In the genomic region with DNA sequence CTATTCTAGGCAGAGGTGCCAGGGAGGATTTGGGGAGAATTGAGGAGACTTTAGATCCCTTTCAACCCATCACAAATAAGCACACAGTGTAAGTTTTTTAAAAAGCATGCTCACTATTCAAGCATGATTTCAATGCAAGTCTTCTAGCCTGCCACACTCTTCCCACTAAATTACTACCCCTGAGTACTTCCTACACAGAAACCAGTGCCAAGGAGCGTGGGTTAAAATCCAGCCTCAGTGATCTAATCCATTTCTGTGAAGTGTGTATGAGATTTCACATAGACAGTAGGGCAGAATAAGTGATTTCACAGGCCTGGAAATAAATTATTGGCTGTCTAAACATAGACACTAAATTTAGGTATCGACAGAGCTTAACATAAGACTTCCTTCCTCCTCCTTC, we compare ENCODE assay signal across 22 cellular contexts.
"Had no signal": no experiment of that assay in that cellular context is flagged by ENCODE, and none has a peak within 500 bp of the region (broad histone marks: within the 10 kb centered on the region; RNA-seq: fewer than 3 reads in every experiment).

No MANE protein-coding gene starts in this region.

- H3K36me3 ChIP-seq: MG63 had no signal

- H3K27ac Mint-ChIP-seq: activated B cell treated with CpG ODN at 0.5 μM for 24 hours; activated CD4-positive, alpha-beta memory T cell treated with anti-CD3 and anti-CD28 coated beads for 36 hours; activated CD4-positive, alpha-beta T cell treated with anti-CD3 and anti-CD28 coated beads, Interleukin-2, amount 10 ng/mL, durations not matched to agents 7 days and 5 days; activated naive CD4-positive, alpha-beta T cell treated with anti-CD3 and anti-CD28 coated beads, Interleukin-2, amount 10 ng/mL, durations not matched to agents 7 days and 5 days; activated naive CD8-positive, alpha-beta T cell treated with anti-CD3 and anti-CD28 coated beads for 36 hours; T-helper 1 cell treated with Interleukin-12 subunit alpha and Interleukin-12 subunit beta and Interleukin-4 antibody, amounts not matched to agents 30 μg/mL and 1 μg/mL, for 36 hours had no signal

- H3K36me3 Mint-ChIP-seq: activated CD4-positive, alpha-beta memory T cell treated with anti-CD3 and anti-CD28 coated beads for 36 hours; activated naive CD4-positive, alpha-beta T cell treated with anti-CD3 and anti-CD28 coated beads, Interleukin-2, amount 10 ng/mL, durations not matched to agents 7 days and 5 days had no signal

- H3K27me3 ChIP-seq: MG63 had no signal

- H3K9me3 Mint-ChIP-seq: activated B cell treated with CpG ODN at 0.5 μM for 24 hours; activated CD4-positive, alpha-beta memory T cell treated with anti-CD3 and anti-CD28 coated beads for 36 hours; activated CD4-positive, alpha-beta T cell treated with anti-CD3 and anti-CD28 coated beads, Interleukin-2, amount 10 ng/mL, durations not matched to agents 7 days and 5 days; activated naive CD4-positive, alpha-beta T cell treated with anti-CD3 and anti-CD28 coated beads, Interleukin-2, amount 10 ng/mL, durations not matched to agents 7 days and 5 days had no signal

- H3K9me3 ChIP-seq: MG63 had no signal

- ATAC-seq: activated T-helper 17 cell treated with anti-CD3 and anti-CD28 coated beads, Interleukin-2, amount 50 U/mL, for 72 hours had no signal

- FAIRE-seq: RCC 7860 had no signal

- H3K4me3 Mint-ChIP-seq: activated B cell treated with CpG ODN at 0.5 μM for 24 hours; activated CD4-positive, alpha-beta memory T cell treated with anti-CD3 and anti-CD28 coated beads for 36 hours; activated CD4-positive, alpha-beta T cell treated with anti-CD3 and anti-CD28 coated beads, Interleukin-2, amount 10 ng/mL, durations not matched to agents 7 days and 5 days; activated naive CD4-positive, alpha-beta T cell treated with anti-CD3 and anti-CD28 coated beads, Interleukin-2, amount 10 ng/mL, durations not matched to agents 7 days and 5 days; activated naive CD8-positive, alpha-beta T cell treated with anti-CD3 and anti-CD28 coated beads for 36 hours; activated T-helper 17 cell treated with anti-CD3 and anti-CD28 coated beads, Interleukin-2, amount 50 U/mL, for 72 hours; T-helper 1 cell treated with Interleukin-12 subunit alpha and Interleukin-12 subunit beta and Interleukin-4 antibody, amounts not matched to agents 30 μg/mL and 1 μg/mL, for 36 hours had no signal

- DNase-seq: activated B cell treated with CpG ODN at 0.5 μM for 24 hours; activated CD4-positive, alpha-beta memory T cell treated with anti-CD3 and anti-CD28 coated beads for 36 hours; activated CD4-positive, alpha-beta T cell treated with anti-CD3 and anti-CD28 coated beads for 1 hour; activated CD4-positive, alpha-beta T cell treated with anti-CD3 and anti-CD28 coated beads, Interleukin-2, amount 10 ng/mL, durations not matched to agents 7 days and 5 days; activated CD8-positive, alpha-beta memory T cell treated with anti-CD3 and anti-CD28 coated beads for 24 hours; activated gamma-delta T cell; activated naive CD4-positive, alpha-beta T cell treated with anti-CD3 and anti-CD28 coated beads, Interleukin-2, amount 10 ng/mL, durations not matched to agents 7 days and 5 days; activated naive CD8-positive, alpha-beta T cell treated with anti-CD3 and anti-CD28 coated beads for 36 hours; activated T-cell treated with anti-CD3 and anti-CD28 coated beads for 4 hours; activated T-cell treated with anti-CD3 and anti-CD28 coated beads, Interleukin-2, amount 50 U/mL, for 48 hours; MG63; NCI-H1105 treated with DMSO at 0.1 percent for 48 hours; NCI-H1436 treated with DMSO at 0.1 percent for 48 hours; NCI-H187; NCI-H2081 treated with DMSO at 0.1 percent for 48 hours; NCI-H446; NCI-H524; SHP77; T-helper 9 cell had no signal

- H3K4me1 Mint-ChIP-seq: activated B cell treated with CpG ODN at 0.5 μM for 24 hours; activated CD4-positive, alpha-beta T cell treated with anti-CD3 and anti-CD28 coated beads, Interleukin-2, amount 10 ng/mL, durations not matched to agents 7 days and 5 days; activated naive CD4-positive, alpha-beta T cell treated with anti-CD3 and anti-CD28 coated beads, Interleukin-2, amount 10 ng/mL, durations not matched to agents 7 days and 5 days had no signal

- H3K4me3 ChIP-seq: MG63 had no signal

- H3K27me3 Mint-ChIP-seq: activated CD4-positive, alpha-beta T cell treated with anti-CD3 and anti-CD28 coated beads, Interleukin-2, amount 10 ng/mL, durations not matched to agents 7 days and 5 days; activated naive CD4-positive, alpha-beta T cell treated with anti-CD3 and anti-CD28 coated beads, Interleukin-2, amount 10 ng/mL, durations not matched to agents 7 days and 5 days; activated naive CD8-positive, alpha-beta T cell treated with anti-CD3 and anti-CD28 coated beads for 36 hours had no signal
